Comparison of ENCODE assay signal across 18 cellular contexts in genomic region chr17:34859652-34860051, GRCh38.
DNase-seq lines count a peak whose midpoint lies in the region; ATAC-seq and TF ChIP-seq lines count a peak whose summit lies in the region.
"Had no signal": no experiment of that assay in that cellular context is flagged by ENCODE, and none has a peak within 500 bp of the region (broad histone marks: within the 10 kb centered on the region; RNA-seq: fewer than 3 reads in every experiment).

No MANE protein-coding gene starts in this region.

- H3K36me3 Mint-ChIP-seq in activated naive CD8-positive, alpha-beta T cell treated with anti-CD3 and anti-CD28 coated beads, Interleukin-2, amount 50 U/mL, for 24 hours (ENCODE audit: low read depth): no peaks in the 10 kb centered on the region
- no peaks in the 10 kb centered on the region for H3K36me3 Mint-ChIP-seq in activated naive CD8-positive, alpha-beta T cell treated with anti-CD3 and anti-CD28 coated beads for 36 hours
- H3K36me3 Mint-ChIP-seq: CD8-positive, alpha-beta memory T cell had no signal

- WGBS in spleen, 5 donors: 58 to 72% (median 62%) methylated on average over 5 of the region's 5 CpGs

- peak; percentile 62 for ATAC-seq in activated naive CD8-positive, alpha-beta T cell treated with anti-CD3 and anti-CD28 coated beads, Interleukin-2, amount 50 U/mL, for 24 hours
- peak; percentile 70 for ATAC-seq in stimulated activated naive CD8-positive, alpha-beta T cell treated with anti-CD3 and anti-CD28 coated beads, Interleukin-15, Interleukin-2, amounts not matched to agents 100 U/mL and 50 U/mL, for 24 hours
- ATAC-seq in lower lobe of right lung: no peak
- ATAC-seq: HepG2 had no signal

- peak; percentile 5 to 19 for DNase-seq in activated CD4-positive, alpha-beta T cell treated with anti-CD3 and anti-CD28 coated beads, Interleukin-2, amount 50 U/mL, for 48 hours
- DNase-seq in activated CD4-positive, alpha-beta T cell treated with anti-CD3 and anti-CD28 coated beads for 4 hours: no peak
- DNase-seq in activated naive CD8-positive, alpha-beta T cell treated with anti-CD3 and anti-CD28 coated beads, Interleukin-2, amount 50 U/mL, for 24 hours: no peak
- no peak for DNase-seq in activated naive CD8-positive, alpha-beta T cell treated with anti-CD3 and anti-CD28 coated beads for 36 hours
- DNase-seq in NCI-H69 (lab: John Stamatoyannopoulos, UW) (peak; percentile 12), spleen (no peak), lower lobe of right lung (no peak)
- DNase-seq in stimulated activated naive CD8-positive, alpha-beta T cell treated with anti-CD3 and anti-CD28 coated beads, Interleukin-15, Interleukin-2, amounts not matched to agents 100 U/mL and 50 U/mL, for 24 hours: no peak
- DNase-seq: C1 segment of cervical spinal cord; CD8-positive, alpha-beta memory T cell; KG1; NCI-H1417 treated with DMSO at 0.1 percent for 48 hours; NCI-H187 treated with DMSO at 0.1 percent for 48 hours; NCI-H345 had no signal

- H3K9me3 ChIP-seq in spleen (no peaks in the 10 kb centered on the region), lower lobe of right lung (no peaks in the 10 kb centered on the region)
- H3K9me3 ChIP-seq: A549, HAP-1 had no signal

- intact Hi-C loops in spleen (cut with DNase I; ENCODE audit: low total_unique reads) (loop anchor here (10.0 kb wide), 1 partner anchor 65 kb away; no protein-coding TSS in a partner anchor), lower lobe of right lung (cut with DNase I) (no loop called here)

- H3K4me3 Mint-ChIP-seq in activated naive CD8-positive, alpha-beta T cell treated with anti-CD3 and anti-CD28 coated beads, Interleukin-2, amount 50 U/mL, for 24 hours: no peak overlapping the region
- no peak overlapping the region for H3K4me3 Mint-ChIP-seq in activated naive CD8-positive, alpha-beta T cell treated with anti-CD3 and anti-CD28 coated beads for 36 hours
- H3K4me3 Mint-ChIP-seq: CD8-positive, alpha-beta memory T cell had no signal

- peak overlapping the region; percentile 21 for H3K27ac Mint-ChIP-seq in activated naive CD8-positive, alpha-beta T cell treated with anti-CD3 and anti-CD28 coated beads, Interleukin-2, amount 50 U/mL, for 24 hours
- no peak overlapping the region for H3K27ac Mint-ChIP-seq in activated naive CD8-positive, alpha-beta T cell treated with anti-CD3 and anti-CD28 coated beads for 36 hours
- H3K27ac Mint-ChIP-seq: CD8-positive, alpha-beta memory T cell had no signal

- TF ChIP-seq POLR2A in spleen (IDR thresholded peaks at IDR 0.05): no peak

- peaks cover 20% of the 10 kb centered on the region for H3K4me1 Mint-ChIP-seq in activated naive CD8-positive, alpha-beta T cell treated with anti-CD3 and anti-CD28 coated beads, Interleukin-2, amount 50 U/mL, for 24 hours
- H3K4me1 Mint-ChIP-seq in activated naive CD8-positive, alpha-beta T cell treated with anti-CD3 and anti-CD28 coated beads for 36 hours: peaks cover 7% of the 10 kb centered on the region

- TF ChIP-seq CTCF in spleen (IDR thresholded peaks at IDR 0.05 in 8 of 11, conservative IDR thresholded peaks at IDR 0.05 in 3 of 11) (no peak), lower lobe of right lung (IDR thresholded peaks at IDR 0.05) (no peak)

- no peaks in the 10 kb centered on the region for H3K9me3 Mint-ChIP-seq in activated naive CD8-positive, alpha-beta T cell treated with anti-CD3 and anti-CD28 coated beads, Interleukin-2, amount 50 U/mL, for 24 hours
- no peaks in the 10 kb centered on the region for H3K9me3 Mint-ChIP-seq in activated naive CD8-positive, alpha-beta T cell treated with anti-CD3 and anti-CD28 coated beads for 36 hours
- H3K9me3 Mint-ChIP-seq: CD8-positive, alpha-beta memory T cell had no signal

- no peaks in the 10 kb centered on the region for H3K36me3 ChIP-seq in spleen
- H3K36me3 ChIP-seq in lower lobe of right lung: no peaks in the 10 kb centered on the region
- H3K36me3 ChIP-seq: HAP-1 had no signal

- H3K27me3 ChIP-seq in spleen (replicated peaks in 1 of 7) (peaks cover 0 to 33% (median 0%) of the 10 kb centered on the region in 7 donors), lower lobe of right lung (ENCODE audit: low read depth) (no peaks in the 10 kb centered on the region)

- H3K4me1 ChIP-seq in spleen: peaks cover 0 to under 1% (median 0%) of the 10 kb centered on the region in 6 donors
- no peaks in the 10 kb centered on the region for H3K4me1 ChIP-seq in lower lobe of right lung
- H3K4me1 ChIP-seq: A549, HAP-1 had no signal

- H3K27me3 Mint-ChIP-seq in activated naive CD8-positive, alpha-beta T cell treated with anti-CD3 and anti-CD28 coated beads, Interleukin-2, amount 50 U/mL, for 24 hours: peaks cover 4% of the 10 kb centered on the region
- H3K27me3 Mint-ChIP-seq in activated naive CD8-positive, alpha-beta T cell treated with anti-CD3 and anti-CD28 coated beads for 36 hours: peaks cover 3% of the 10 kb centered on the region

- H3K27ac ChIP-seq in spleen (no peak overlapping the region), lower lobe of right lung (no peak overlapping the region)
- H3K27ac ChIP-seq: A549, GM23248 had no signal

- no peak overlapping the region for H3K4me3 ChIP-seq in spleen
- no peak overlapping the region for H3K4me3 ChIP-seq in lower lobe of right lung
- H3K4me3 ChIP-seq: A549, GM23248, HAP-1 had no signal

Comparison
In these comparisons a context has a peak if more than half of its experiments do, and no peak if none do; other contexts are left out.
1. DNase-seq: peak in activated CD4-positive, alpha-beta T cell treated with anti-CD3 and anti-CD28 coated beads, Interleukin-2, amount 50 U/mL, for 48 hours (2 of 2) and NCI-H69 (single experiment); none in activated CD4-positive, alpha-beta T cell treated with anti-CD3 and anti-CD28 coated beads for 4 hours (0 of 2), activated naive CD8-positive, alpha-beta T cell treated with anti-CD3 and anti-CD28 coated beads, Interleukin-2, amount 50 U/mL, for 24 hours (single experiment), activated naive CD8-positive, alpha-beta T cell treated with anti-CD3 and anti-CD28 coated beads for 36 hours (single experiment), stimulated activated naive CD8-positive, alpha-beta T cell treated with anti-CD3 and anti-CD28 coated beads, Interleukin-15, Interleukin-2, amounts not matched to agents 100 U/mL and 50 U/mL, for 24 hours (single experiment), spleen (single experiment) and lower lobe of right lung (single experiment).
2. ATAC-seq: peak in activated naive CD8-positive, alpha-beta T cell treated with anti-CD3 and anti-CD28 coated beads, Interleukin-2, amount 50 U/mL, for 24 hours (single experiment) and stimulated activated naive CD8-positive, alpha-beta T cell treated with anti-CD3 and anti-CD28 coated beads, Interleukin-15, Interleukin-2, amounts not matched to agents 100 U/mL and 50 U/mL, for 24 hours (single experiment); none in lower lobe of right lung (0 of 2).